ENCODE assay signal across 8 cellular contexts in genomic region chr4:109815151-109816081, GRCh38. TPM values are rescaled to one million over a fixed set of nuclear protein-coding genes. Genes with fewer than 3 reads are reported as not detected.
DNase-seq lines count a peak whose midpoint lies in the region; ATAC-seq and TF ChIP-seq lines count a peak whose summit lies in the region.

Gene GAR1, plus strand, starts transcription at chr4:109815762. Its CDS starts 403 bp downstream, at chr4:109816165.

- H3K4me1 ChIP-seq in spleen = peaks cover 6 to 43% (median 28%) of the 10 kb centered on the region in 6 donors

- H3K4me3 ChIP-seq in AG04450 (ENCODE audit: low read depth, low read length) (peak within 1 kb of the TSS; percentile 96), spleen (peak within 1 kb of the TSS; percentile 76 to 89 (median 86))

- H3K27ac Mint-ChIP-seq in WTC11 = peak within 1 kb of the TSS; percentile 97

- CTCF ChIA-PET in AG04450 (lab: Charles Lee) (interaction anchor here (0.5 to 2.5 kb wide), 3 partner anchors 11 to 1224 kb away, joined by 3 to 17 read pairs (median 3); partner anchors contain the start of gene RRH), WTC11 (lab: Charles Lee) (interaction anchor here (0.9 to 1.5 kb wide), 2 partner anchors 11 to 112 kb away, joined by 3 to 6 read pairs; partner anchors contain the start of gene CASP6)

- H3K4me3 Mint-ChIP-seq in WTC11 = peak within 1 kb of the TSS; percentile 97

- ATAC-seq in GM18909 (IDR thresholded peaks at IDR 0.05; ENCODE audit: poor library complexity, unreplicated experiment) (peak; percentile 100), HG03175 (IDR thresholded peaks at IDR 0.05; ENCODE audit: unreplicated experiment) (peak; percentile 98), WTC11 (peak; percentile 96)

- H3K36me3 ChIP-seq in spleen = peaks cover 0 to 28% (median 16%) of the 10 kb centered on the region in 6 donors

- DNase-seq in AG04450 (ENCODE audit: low read depth, low spot score) (peak; percentile 77), NCI-H226 (peak; percentile 91), WTC11 (ENCODE audit: low spot score) (peak; percentile 92), caudate nucleus (lab: John Stamatoyannopoulos, UW) (peak; percentile 38 to 95 (median 82)), inferior parietal cortex (ENCODE audit: extremely low spot score) (peak; percentile 94), spleen (peak; percentile 96)

- TF ChIP-seq CTCF in AG04450 (IDR thresholded peaks at IDR 0.05; ENCODE audit: low read depth, low read length) = no peak
- no peak for TF ChIP-seq CTCF in WTC11 (IDR thresholded peaks at IDR 0.05)
- TF ChIP-seq CTCF in spleen (IDR thresholded peaks at IDR 0.05 in 8 of 11, conservative IDR thresholded peaks at IDR 0.05 in 3 of 11) = peak in 1 of 11 experiments; percentile 17

- peaks cover 31% of the 10 kb centered on the region for H3K36me3 Mint-ChIP-seq in WTC11

- intact Hi-C loops in spleen (cut with DNase I; ENCODE audit: low total_unique reads) = loop anchor here (10.0 kb wide), 1 partner anchor 1171 kb away; no protein-coding TSS in a partner anchor

- no peaks in the 10 kb centered on the region for H3K27me3 Mint-ChIP-seq in WTC11 (ENCODE audit: low read depth)

- peaks cover 24% of the 10 kb centered on the region for H3K4me1 Mint-ChIP-seq in WTC11

- 0 to 1% (median 0%) methylated on average over 49 to 53 of the region's 53 CpGs for WGBS in spleen, 5 donors

- H3K27ac ChIP-seq in AG04450 (ENCODE audit: low read depth, low read length) = peak within 1 kb of the TSS; percentile 69
- peak within 1 kb of the TSS; percentile 61 for H3K27ac ChIP-seq in caudate nucleus (ENCODE audit: low read depth, low read length)
- H3K27ac ChIP-seq in spleen = peak within 1 kb of the TSS; percentile 80 to 94 (median 89)

- peak in 1 of 3 donors; percentile 24 for TF ChIP-seq POLR2A in spleen (IDR thresholded peaks at IDR 0.05)

- H3K9me3 ChIP-seq in AG04450 (ENCODE audit: control insufficient read depth, insufficient read depth, low read length) (peaks cover 4% of the 10 kb centered on the region; the same call in 1 of the 2 replicates), spleen (no peaks in the 10 kb centered on the region)

- POLR2A ChIA-PET in AG04450 (lab: Yijun Ruan, JAX) (interaction anchor here (0.7 kb wide), 1 partner anchor 64 kb away, joined by 3 read pairs; no protein-coding TSS in a partner anchor), WTC11 (lab: Charles Lee) (interaction anchor here (0.9 to 1.0 kb wide), 2 partner anchors 114 to 381 kb away, joined by 3 read pairs; partner anchors contain the start of gene SEC24B)

- H3K9me3 Mint-ChIP-seq in WTC11 = no peaks in the 10 kb centered on the region

- no peaks in the 10 kb centered on the region for H3K27me3 ChIP-seq in AG04450 (ENCODE audit: control insufficient read depth, insufficient read depth, low read length)
- no peaks in the 10 kb centered on the region for H3K27me3 ChIP-seq in spleen (replicated peaks in 1 of 7)

TF ChIP-seq in WTC11, 78 proteins besides CTCF, POLR2A, EP300 and RAD21 (continues in another document):
- no peak for TF ChIP-seq NFATC4 (CRISPR knock-in tag; IDR thresholded peaks at IDR 0.05)
- TF ChIP-seq GTF2I (CRISPR knock-in tag; conservative IDR thresholded peaks at IDR 0.05) = no peak
- TF ChIP-seq NR1H2 (CRISPR knock-in tag; IDR thresholded peaks at IDR 0.05) = no peak
- no peak for TF ChIP-seq PREB (CRISPR knock-in tag; IDR thresholded peaks at IDR 0.05; ENCODE audit: borderline replicate concordance)
- peak; percentile 38; the same call in 1 of the 2 replicates for TF ChIP-seq GABPB1 (CRISPR knock-in tag; IDR thresholded peaks at IDR 0.05)
- no peak for TF ChIP-seq JUN (CRISPR knock-in tag; IDR thresholded peaks at IDR 0.05)
- TF ChIP-seq ZNF138 (CRISPR knock-in tag; conservative IDR thresholded peaks at IDR 0.05) = no peak
- TF ChIP-seq ARID4B (CRISPR knock-in tag; IDR thresholded peaks at IDR 0.05; ENCODE audit: borderline replicate concordance) = peak; percentile 86; the same call in 1 of the 2 replicates
- TF ChIP-seq SOX15 (CRISPR knock-in tag; IDR thresholded peaks at IDR 0.05) = no peak
- no peak for TF ChIP-seq NFYB (CRISPR knock-in tag; conservative IDR thresholded peaks at IDR 0.05; ENCODE audit: low read depth)
- TF ChIP-seq ZNF232 (CRISPR knock-in tag; IDR thresholded peaks at IDR 0.05) = peak; percentile 23
- TF ChIP-seq SMAD4 (CRISPR knock-in tag; IDR thresholded peaks at IDR 0.05) = no peak
- no peak for TF ChIP-seq HMGA2 (CRISPR knock-in tag; IDR thresholded peaks at IDR 0.05)
- TF ChIP-seq ZNF281 (CRISPR knock-in tag; IDR thresholded peaks at IDR 0.05) = no peak

RNA-seq across cellular contexts. Expression of gene GAR1, which starts in this region (rescaled TPM):
- polyA plus RNA-seq in AG04450 (2011; rRNA removed) (18.3 and 23.7 TPM in 2 replicates), spleen (10 to 100 TPM; 23.3 to 29.2 (median 25.3) TPM)
- polyA minus RNA-seq in AG04450 (2011; rRNA and poly(A)+ RNA removed) = 2.2 and 3.2 TPM in 2 replicates
- total RNA-seq in WTC11 (2021) (26.1 to 32.3 TPM (median 26.9 TPM) in 3 replicates), spleen (10 to 100 TPM in 5 of 7 donors, 1 to 10 TPM in 2; 4.3 to 13.2 (median 12.0) TPM)

Comparison
In these comparisons a context has a peak if more than half of its experiments do, and no peak if none do; other contexts are left out.
1. Peak in every context shown above with its lines: DNase-seq, ATAC-seq, H3K4me3 ChIP-seq and H3K27ac ChIP-seq.